In genomic region chr15:89975482-89976291, GRCh38 we compare ENCODE assay signal across 23 cellular contexts. TPM values are rescaled to one million over a fixed set of nuclear protein-coding genes. Genes with fewer than 3 reads are reported as not detected.
DNase-seq lines count a peak whose midpoint lies in the region; ATAC-seq and TF ChIP-seq lines count a peak whose summit lies in the region.
"Had no signal": no experiment of that assay in that cellular context is flagged by ENCODE, and none has a peak within 500 bp of the region (broad histone marks: within the 10 kb centered on the region; RNA-seq: fewer than 3 reads in every experiment).

No MANE protein-coding gene starts in this region.

- ATAC-seq in HG03039 (IDR thresholded peaks at IDR 0.05; ENCODE audit: unreplicated experiment) = no peak
- ATAC-seq: activated naive CD8-positive, alpha-beta T cell treated with anti-CD3 and anti-CD28 coated beads, Interleukin-2, amount 50 U/mL, for 24 hours; GM23338; stimulated activated effector memory CD8-positive, alpha-beta T cell treated with anti-CD3 and anti-CD28 coated beads, Interleukin-12 subunit alpha, Interleukin-12 subunit beta, amount 100 ng/mL, for 72 hours had no signal

- H3K4me3 ChIP-seq in BLaER1 treated with 17β-estradiol and CSF1 and Interleukin-3, amounts not matched to agents 10 nM and 100 nM = no peak overlapping the region
- no peak overlapping the region for H3K4me3 ChIP-seq in neuronal stem cell (ENCODE audit: low read length in 2 of 2)
- no peak overlapping the region for H3K4me3 ChIP-seq in lower leg skin (ENCODE audit: low read depth, poor library complexity, severe bottlenecking)
- H3K4me3 ChIP-seq: GM23338, pancreas had no signal

- peaks cover 0 to 29% (median 19%) of the 10 kb centered on the region in 11 experiments; a peak in 19 of 22 replicates for H3K9me3 ChIP-seq in BLaER1 treated with 17β-estradiol and CSF1 and Interleukin-3, amounts not matched to agents 10 nM and 100 nM (replicated peaks in 1 of 11)
- peaks cover 0 to 3% of the 10 kb centered on the region in 2 donors for H3K9me3 ChIP-seq in neuronal stem cell (replicated peaks in 1 of 2; ENCODE audit: control insufficient read depth in 2 of 2, insufficient read depth in 1 of 2, low read depth in 1 of 2, low read length in 2 of 2)
- H3K9me3 ChIP-seq: pancreas had no signal

- H3K27ac Mint-ChIP-seq in dendritic cell treated with granulocyte-macrophage colony-stimulating factor and Interleukin-4, amounts not matched to agents 40 ng/mL and 50 ng/mL, for 4 days = peak overlapping the region; percentile 93
- H3K27ac Mint-ChIP-seq: activated naive CD8-positive, alpha-beta T cell treated with anti-CD3 and anti-CD28 coated beads, Interleukin-2, amount 50 U/mL, for 24 hours; activated T-helper 2 cell treated with anti-CD3 and anti-CD28 coated beads, Interferon-gamma antibody, Interleukin-2, Interleukin-4, amounts not matched to agents 10 μg/mL and 5 μg/mL and 100 μg/mL, durations not matched to agents 14 hours and 24 hours and 36 hours; brain; CD4-positive, alpha-beta memory T cell; GM23338; naive thymus-derived CD4-positive, alpha-beta T cell; stimulated activated effector memory CD8-positive, alpha-beta T cell treated with anti-CD3 and anti-CD28 coated beads, Interleukin-12 subunit alpha, Interleukin-12 subunit beta, amount 100 ng/mL, for 72 hours had no signal

- no peak overlapping the region for H4K8ac ChIP-seq in neuronal stem cell (ENCODE audit: low read depth, low read length)

- DNase-seq in MV-4-11 (lab: John Stamatoyannopoulos, UW) = peak; percentile 55
- no peak for DNase-seq in neuronal stem cell (ENCODE audit: low spot score)
- no peak for DNase-seq in lower leg skin (ENCODE audit: low spot score in 2 of 2)
- DNase-seq in foreskin melanocyte = no peak
- DNase-seq in activated CD8-positive, alpha-beta memory T cell treated with anti-CD3 and anti-CD28 coated beads for 24 hours = no peak
- DNase-seq: activated CD4-positive, alpha-beta T cell treated with anti-CD3 and anti-CD28 coated beads for 1 hour; activated naive CD8-positive, alpha-beta T cell treated with anti-CD3 and anti-CD28 coated beads, Interleukin-2, amount 50 U/mL, for 24 hours; CD4-positive, alpha-beta memory T cell; islet precursor cell; KG1; mesenchymal stem cell; naive thymus-derived CD4-positive, alpha-beta T cell; NCI-H1092 treated with DMSO at 0.1 percent for 48 hours; NCI-H510A; NK-92 treated with Interleukin-12 subunit alpha and Interleukin-12 subunit beta, amount 100 ng/mL, for 24 hours; pancreas had no signal

- H3K79me1 ChIP-seq in neuronal stem cell (ENCODE audit: low read depth, low read length) = no peaks in the 10 kb centered on the region

- H3K36me3 ChIP-seq in BLaER1 treated with 17β-estradiol and CSF1 and Interleukin-3, amounts not matched to agents 10 nM and 100 nM = no peaks in the 10 kb centered on the region
- H3K36me3 ChIP-seq in neuronal stem cell (replicated peaks in 1 of 2; ENCODE audit: control insufficient read depth in 2 of 2, insufficient read depth in 2 of 2, low read length in 2 of 2) = no peaks in the 10 kb centered on the region
- H3K36me3 ChIP-seq: pancreas had no signal

- H3K9ac ChIP-seq in BLaER1 treated with 17β-estradiol and CSF1 and Interleukin-3, amounts not matched to agents 10 nM and 100 nM = peak overlapping the region in 4 of 11 experiments; percentile 7 to 63 (median 36); a peak in 6 of 22 replicates
- no peak overlapping the region for H3K9ac ChIP-seq in neuronal stem cell (ENCODE audit: low read depth, low read length, poor library complexity)

- H3K4me1 Mint-ChIP-seq in dendritic cell treated with granulocyte-macrophage colony-stimulating factor and Interleukin-4, amounts not matched to agents 40 ng/mL and 50 ng/mL, for 4 days (ENCODE audit: low read depth) = peaks cover 65% of the 10 kb centered on the region
- H3K4me1 Mint-ChIP-seq: brain; GM23338; stimulated activated effector memory CD8-positive, alpha-beta T cell treated with anti-CD3 and anti-CD28 coated beads, Interleukin-12 subunit alpha, Interleukin-12 subunit beta, amount 100 ng/mL, for 72 hours had no signal

- no peak overlapping the region for H2BK120ac ChIP-seq in neuronal stem cell (ENCODE audit: low read depth, low read length)

- H3K27me3 Mint-ChIP-seq in dendritic cell treated with granulocyte-macrophage colony-stimulating factor and Interleukin-4, amounts not matched to agents 40 ng/mL and 50 ng/mL, for 4 days = no peaks in the 10 kb centered on the region
- H3K27me3 Mint-ChIP-seq: activated naive CD8-positive, alpha-beta T cell treated with anti-CD3 and anti-CD28 coated beads, Interleukin-2, amount 50 U/mL, for 24 hours had no signal

- no peak overlapping the region for H3K18ac ChIP-seq in neuronal stem cell (ENCODE audit: low read length)

- H3K36me3 Mint-ChIP-seq in dendritic cell treated with granulocyte-macrophage colony-stimulating factor and Interleukin-4, amounts not matched to agents 40 ng/mL and 50 ng/mL, for 4 days (ENCODE audit: low read depth) = no peaks in the 10 kb centered on the region
- H3K36me3 Mint-ChIP-seq: brain; CD4-positive, alpha-beta memory T cell; stimulated activated effector memory CD8-positive, alpha-beta T cell treated with anti-CD3 and anti-CD28 coated beads, Interleukin-12 subunit alpha, Interleukin-12 subunit beta, amount 100 ng/mL, for 72 hours had no signal

- intact Hi-C loops in dendritic cell treated with granulocyte-macrophage colony-stimulating factor and Interleukin-4, amounts not matched to agents 40 ng/mL and 50 ng/mL, for 4 days (cut with micrococcal nuclease) = loop anchor here (10.0 kb wide), 1 partner anchor 61 kb away; the partner anchor contains the start of gene ARPIN
- intact Hi-C loops in lower leg skin (cut with DNase I; ENCODE audit: low total_unique reads) = no loop called here

- H3K23ac ChIP-seq in neuronal stem cell (ENCODE audit: low read depth, low read length, poor library complexity) = no peak overlapping the region

- no peak overlapping the region for H2BK12ac ChIP-seq in neuronal stem cell (ENCODE audit: low read length)

- no peaks in the 10 kb centered on the region for H4K20me1 ChIP-seq in BLaER1 treated with 17β-estradiol and CSF1 and Interleukin-3, amounts not matched to agents 10 nM and 100 nM

- H2BK15ac ChIP-seq in neuronal stem cell (ENCODE audit: low read length) = no peak overlapping the region

- no peak overlapping the region for H2BK5ac ChIP-seq in neuronal stem cell (ENCODE audit: low read length)

- H3K4ac ChIP-seq in neuronal stem cell (ENCODE audit: low read length) = no peak overlapping the region

- peaks cover 6% of the 10 kb centered on the region for H3K9me3 Mint-ChIP-seq in dendritic cell treated with granulocyte-macrophage colony-stimulating factor and Interleukin-4, amounts not matched to agents 40 ng/mL and 50 ng/mL, for 4 days
- H3K9me3 Mint-ChIP-seq: activated naive CD8-positive, alpha-beta T cell treated with anti-CD3 and anti-CD28 coated beads, Interleukin-2, amount 50 U/mL, for 24 hours; activated T-helper 2 cell treated with anti-CD3 and anti-CD28 coated beads, Interferon-gamma antibody, Interleukin-2, Interleukin-4, amounts not matched to agents 10 μg/mL and 5 μg/mL and 100 μg/mL, durations not matched to agents 14 hours and 24 hours and 36 hours; stimulated activated effector memory CD8-positive, alpha-beta T cell treated with anti-CD3 and anti-CD28 coated beads, Interleukin-12 subunit alpha, Interleukin-12 subunit beta, amount 100 ng/mL, for 72 hours had no signal

- H3K4me1 ChIP-seq in BLaER1 treated with 17β-estradiol and CSF1 and Interleukin-3, amounts not matched to agents 10 nM and 100 nM = peaks cover 34 to 72% (median 57%) of the 10 kb centered on the region in 10 experiments
- no peaks in the 10 kb centered on the region for H3K4me1 ChIP-seq in neuronal stem cell (ENCODE audit: control insufficient read depth in 2 of 2, insufficient read depth in 1 of 2, low read depth in 1 of 2, low read length in 2 of 2)
- H3K4me1 ChIP-seq: pancreas had no signal

- no peak overlapping the region for H3K14ac ChIP-seq in neuronal stem cell (ENCODE audit: low read length)

- WGBS in neuronal stem cell (ENCODE audit: extremely low coverage in 2 of 2, insufficient read length in 2 of 2, insufficient replicate concordance in 1 of 2), 2 donors = no CpG with 5 or more reads among the region's 8 CpGs
- 71 to 78% methylated on average over 8 of the region's 8 CpGs for WGBS in lower leg skin, 2 donors

- H3K27me3 ChIP-seq in BLaER1 treated with 17β-estradiol and CSF1 and Interleukin-3, amounts not matched to agents 10 nM and 100 nM = no peaks in the 10 kb centered on the region
- no peaks in the 10 kb centered on the region for H3K27me3 ChIP-seq in neuronal stem cell (ENCODE audit: control insufficient read depth in 3 of 3, insufficient read depth in 3 of 3, low read depth in 1 of 3, low read length in 3 of 3)
- H3K27me3 ChIP-seq: pancreas had no signal

- peak overlapping the region; percentile 29 for H2AFZ ChIP-seq in neuronal stem cell (ENCODE audit: low read length)

- H4K91ac ChIP-seq in neuronal stem cell (ENCODE audit: low read depth, low read length, poor library complexity) = no peak overlapping the region

- TF ChIP-seq POLR2A in lower leg skin (IDR thresholded peaks at IDR 0.05) = no peak

- H3K4me2 ChIP-seq in BLaER1 treated with 17β-estradiol and CSF1 and Interleukin-3, amounts not matched to agents 10 nM and 100 nM = peak overlapping the region in 9 of 11 experiments; percentile 59 to 86 (median 76); a peak in 18 of 22 replicates
- H3K4me2 ChIP-seq in neuronal stem cell (ENCODE audit: insufficient read depth, low read length, poor library complexity, severe bottlenecking) = no peak overlapping the region
- H3K4me2 ChIP-seq: GM23338 had no signal

- H3K4me3 Mint-ChIP-seq in dendritic cell treated with granulocyte-macrophage colony-stimulating factor and Interleukin-4, amounts not matched to agents 40 ng/mL and 50 ng/mL, for 4 days = peak overlapping the region; percentile 57
- H3K4me3 Mint-ChIP-seq: activated naive CD8-positive, alpha-beta T cell treated with anti-CD3 and anti-CD28 coated beads, Interleukin-2, amount 50 U/mL, for 24 hours; brain; GM23338; naive thymus-derived CD4-positive, alpha-beta T cell; stimulated activated effector memory CD8-positive, alpha-beta T cell treated with anti-CD3 and anti-CD28 coated beads, Interleukin-12 subunit alpha, Interleukin-12 subunit beta, amount 100 ng/mL, for 72 hours had no signal

- no peak overlapping the region for H2AK5ac ChIP-seq in neuronal stem cell (ENCODE audit: low read depth, low read length)

- H3K27ac ChIP-seq in BLaER1 treated with 17β-estradiol and CSF1 and Interleukin-3, amounts not matched to agents 10 nM and 100 nM = peak overlapping the region in 10 of 11 experiments; percentile 27 to 81 (median 68); a peak in 18 of 22 replicates
- no peak overlapping the region for H3K27ac ChIP-seq in neuronal stem cell (replicated peaks; ENCODE audit: low read length)

- no peak for TF ChIP-seq CTCF in lower leg skin (IDR thresholded peaks at IDR 0.05)

RNA-seq across cellular contexts. Expression of gene ZNF710, which starts 25.4 kb away (rescaled TPM):
- polyA plus RNA-seq in neuronal stem cell (2013, experiment 1 of 2) = 47.8 TPM
- 50.8 TPM for polyA plus RNA-seq in neuronal stem cell (2013, experiment 2 of 2)
- total RNA-seq in lower leg skin = 10 to 100 TPM; 27.2 to 34.3 (median 32.4) TPM
